1 cellular context compared by ENCODE assay signal in genomic region chr2:119721904-119722303, GRCh38.
TF ChIP-seq lines count a peak whose summit lies in the region.

No MANE protein-coding gene starts in this region.

TF ChIP-seq in WTC11, 78 proteins besides CTCF, POLR2A, EP300 and RAD21 (continued from another document):
- TF ChIP-seq E2F1 (CRISPR knock-in tag; IDR thresholded peaks at IDR 0.05) (no peak), ZNF121 (CRISPR knock-in tag; IDR thresholded peaks at IDR 0.05) (peak; percentile 51; the same call in 1 of the 2 replicates)
